In the genomic region with DNA sequence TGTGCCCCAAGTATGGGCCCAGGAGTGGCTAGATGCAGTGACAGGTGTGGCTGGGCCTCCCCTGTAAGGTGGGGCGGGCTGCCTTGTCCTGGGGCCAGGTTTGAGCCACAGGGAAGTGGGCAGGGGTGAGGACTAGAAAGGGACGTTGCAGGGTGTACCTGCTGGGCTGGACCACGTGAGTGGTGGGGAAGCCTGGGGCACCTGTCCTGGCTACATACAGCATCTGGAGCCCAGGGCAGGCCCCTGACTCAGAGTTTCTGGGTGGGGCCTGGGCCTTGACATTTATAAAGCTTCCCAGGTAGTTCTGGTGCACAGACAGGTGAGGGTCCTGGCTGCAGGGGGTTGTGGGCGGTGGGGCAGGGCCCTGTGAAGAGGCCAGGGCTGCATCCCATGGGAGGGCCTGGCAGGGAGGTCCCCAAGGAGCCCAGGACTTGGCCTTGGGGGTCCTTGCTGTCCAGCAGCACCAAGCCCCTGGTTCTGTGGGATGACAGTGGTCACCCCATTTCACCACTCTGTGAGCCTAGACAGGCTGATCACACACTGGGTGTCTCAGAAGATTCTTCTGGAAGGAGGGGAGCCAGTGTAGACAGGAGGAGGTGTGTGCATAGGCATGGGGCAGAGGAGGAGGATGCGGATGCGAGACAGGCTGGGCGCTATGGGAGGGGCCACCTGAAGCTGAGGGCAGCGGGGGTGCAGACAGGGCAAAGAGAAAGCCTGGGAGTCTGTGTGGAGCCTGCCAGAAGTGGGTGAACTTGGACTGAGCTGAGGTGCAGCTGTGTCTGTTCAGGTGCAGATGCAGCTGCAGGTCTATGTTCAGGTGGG, we compare ENCODE assay signal across 8 cellular contexts.
DNase-seq lines count a peak whose midpoint lies in the region; ATAC-seq and TF ChIP-seq lines count a peak whose summit lies in the region.

No MANE protein-coding gene starts in this region.

- no peaks in the 10 kb centered on the region for H3K27me3 ChIP-seq in left ventricle myocardium inferior (ENCODE audit: low read depth)
- H3K27me3 ChIP-seq in tibial artery: no peaks in the 10 kb centered on the region

- peak; percentile 11 for DNase-seq in activated T-cell treated with anti-CD3 and anti-CD28 coated beads, Interleukin-2, amount 50 U/mL, for 1 hour
- no peak for DNase-seq in activated T-cell treated with anti-CD3 and anti-CD28 coated beads for 4 hours
- peak; percentile 52 for DNase-seq in activated CD8-positive, alpha-beta memory T cell treated with anti-CD3 and anti-CD28 coated beads for 24 hours
- peak; percentile 7 for DNase-seq in left ventricle myocardium inferior
- peak; percentile 15 to 62 for DNase-seq in tibial artery
- DNase-seq in GM19238 (ENCODE audit: insufficient read length, low spot score): no peak
- DNase-seq in SKM-1 (lab: John Stamatoyannopoulos, UW; ENCODE audit: unreplicated experiment): no peak

- H3K4me1 ChIP-seq in left ventricle myocardium inferior (peaks cover 9% of the 10 kb centered on the region), tibial artery (no peaks in the 10 kb centered on the region)

- no peak overlapping the region for H3K4me3 ChIP-seq in left ventricle myocardium inferior
- no peak overlapping the region for H3K4me3 ChIP-seq in tibial artery

- ATAC-seq in GM18873 (IDR thresholded peaks at IDR 0.05; ENCODE audit: low FRiP score, unreplicated experiment): no peak

- H3K9me3 ChIP-seq in left ventricle myocardium inferior (replicated peaks) (no peaks in the 10 kb centered on the region), tibial artery (no peaks in the 10 kb centered on the region)

- intact Hi-C loops in left ventricle myocardium inferior (cut with micrococcal nuclease) (no loop called here), tibial artery (cut with DNase I; ENCODE audit: low total_unique reads) (no loop called here)

- H3K27ac ChIP-seq in left ventricle myocardium inferior (replicated peaks): no peak overlapping the region
- no peak overlapping the region for H3K27ac ChIP-seq in tibial artery

- H3K36me3 ChIP-seq in left ventricle myocardium inferior (peaks cover 44% of the 10 kb centered on the region), tibial artery (peaks cover 18 to 67% (median 36%) of the 10 kb centered on the region in 3 donors)

- no peak for TF ChIP-seq CTCF in left ventricle myocardium inferior (IDR thresholded peaks at IDR 0.05; ENCODE audit: borderline replicate concordance)
- no peak for TF ChIP-seq CTCF in tibial artery (IDR thresholded peaks at IDR 0.05)

Comparison
In these comparisons a context has a peak if more than half of its experiments do, and no peak if none do; other contexts are left out.
1. DNase-seq: peak in activated T-cell treated with anti-CD3 and anti-CD28 coated beads, Interleukin-2, amount 50 U/mL, for 1 hour (single experiment), activated CD8-positive, alpha-beta memory T cell treated with anti-CD3 and anti-CD28 coated beads for 24 hours (single experiment), left ventricle myocardium inferior (single experiment) and tibial artery (2 of 2); none in activated T-cell treated with anti-CD3 and anti-CD28 coated beads for 4 hours (single experiment), GM19238 (single experiment) and SKM-1 (single experiment).